23 cellular contexts compared by ENCODE assay signal in genomic region chr14:29629839-29630238, GRCh38.
"Had no signal": no experiment of that assay in that cellular context is flagged by ENCODE, and none has a peak within 500 bp of the region (broad histone marks: within the 10 kb centered on the region; RNA-seq: fewer than 3 reads in every experiment).

No MANE protein-coding gene starts in this region.

- H3K27me3 Mint-ChIP-seq: T-cell had no signal

- H3K4me3 Mint-ChIP-seq: T-cell had no signal

- DNase-seq: Karpas-422; KBM-7; MM.1S; NCI-H1105 treated with DMSO at 0.1 percent for 48 hours; NCI-H1417 treated with DMSO at 0.1 percent for 48 hours; NCI-H146; NCI-H1694 treated with DMSO at 0.1 percent for 48 hours; NCI-H1930; NCI-H2081; NCI-H2107; NCI-H2227 treated with DMSO at 0.1 percent for 48 hours; NCI-H524; NCI-H526 treated with DMSO at 0.1 percent for 48 hours; NCI-H748 treated with DMSO at 0.1 percent for 48 hours; NK-92 treated with Interleukin-12 subunit alpha and Interleukin-12 subunit beta, amount 100 ng/mL, for 24 hours; PC-3; SHP77; SK-N-SH; SW 1271; T-cell had no signal

- H3K27ac ChIP-seq: HL-60, RWPE1 had no signal

- H3K36me3 Mint-ChIP-seq: T-cell had no signal

- H3K27ac Mint-ChIP-seq: T-cell had no signal

- H3K9me3 ChIP-seq: SK-N-SH had no signal

- H3K4me1 Mint-ChIP-seq: T-cell had no signal

- FAIRE-seq: HTR-8/SVneo had no signal
